ENCODE assay signal across 21 cellular contexts in the genomic region with DNA sequence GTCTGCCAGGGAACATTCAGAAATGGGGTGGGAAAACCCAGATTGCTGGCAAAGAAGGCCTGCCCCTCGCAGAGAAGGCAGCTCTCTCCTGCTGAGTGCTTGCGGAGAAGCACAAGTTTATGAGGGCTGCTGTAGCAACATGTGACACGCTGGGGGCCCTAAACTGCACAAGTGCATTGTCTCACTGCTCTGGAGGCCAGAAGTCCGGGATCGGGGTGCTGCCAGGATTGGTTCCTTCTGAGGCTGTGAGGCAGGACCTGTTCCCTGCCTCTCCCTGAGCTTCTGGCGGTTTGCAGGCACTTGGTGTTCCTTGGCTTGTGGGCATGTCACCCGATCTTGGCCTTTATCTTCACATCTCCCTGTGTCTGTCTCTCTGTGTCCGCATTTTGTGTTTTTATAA.
"Had no signal": no experiment of that assay in that cellular context is flagged by ENCODE, and none has a peak within 500 bp of the region (broad histone marks: within the 10 kb centered on the region; RNA-seq: fewer than 3 reads in every experiment).

No MANE protein-coding gene starts in this region.

- H3K36me3 ChIP-seq: esophagus muscularis mucosa, lower lobe of right lung, transverse colon, uterus had no signal

- DNase-seq: activated B cell treated with CpG ODN at 0.5 μM for 24 hours; activated CD4-positive, alpha-beta memory T cell treated with anti-CD3 and anti-CD28 coated beads for 36 hours; activated CD4-positive, alpha-beta T cell treated with anti-CD3 and anti-CD28 coated beads for 4 hours; activated naive CD4-positive, alpha-beta T cell; activated naive CD8-positive, alpha-beta T cell treated with anti-CD3 and anti-CD28 coated beads for 36 hours; activated T-cell treated with anti-CD3 and anti-CD28 coated beads for 4 hours; amniotic stem cell; dermis blood vessel endothelial cell; effector memory CD4-positive, alpha-beta T cell; lower lobe of right lung; nucleus accumbens; right cardiac atrium; stimulated activated naive CD8-positive, alpha-beta T cell treated with anti-CD3 and anti-CD28 coated beads, Interleukin-15, Interleukin-2, amounts not matched to agents 100 U/mL and 50 U/mL, for 24 hours; substantia nigra; T-helper 2 cell; transverse colon; uterus had no signal

- H3K4me1 ChIP-seq: lower lobe of right lung, uterus had no signal

- FAIRE-seq: endothelial cell of umbilical vein, TTC549 had no signal

- ATAC-seq: lower lobe of right lung; stimulated activated naive CD8-positive, alpha-beta T cell treated with anti-CD3 and anti-CD28 coated beads, Interleukin-15, Interleukin-2, amounts not matched to agents 100 U/mL and 50 U/mL, for 24 hours had no signal

- H3K9me3 ChIP-seq: esophagus muscularis mucosa, lower lobe of right lung, transverse colon, uterus had no signal

- H3K27me3 ChIP-seq: esophagus muscularis mucosa, transverse colon, uterus had no signal

- H3K4me3 ChIP-seq: esophagus muscularis mucosa, lower lobe of right lung, skin epidermis, transverse colon, uterus had no signal

- H3K27ac ChIP-seq: lower lobe of right lung, uterus had no signal
